2 cellular contexts compared by ENCODE assay signal in the genomic region with DNA sequence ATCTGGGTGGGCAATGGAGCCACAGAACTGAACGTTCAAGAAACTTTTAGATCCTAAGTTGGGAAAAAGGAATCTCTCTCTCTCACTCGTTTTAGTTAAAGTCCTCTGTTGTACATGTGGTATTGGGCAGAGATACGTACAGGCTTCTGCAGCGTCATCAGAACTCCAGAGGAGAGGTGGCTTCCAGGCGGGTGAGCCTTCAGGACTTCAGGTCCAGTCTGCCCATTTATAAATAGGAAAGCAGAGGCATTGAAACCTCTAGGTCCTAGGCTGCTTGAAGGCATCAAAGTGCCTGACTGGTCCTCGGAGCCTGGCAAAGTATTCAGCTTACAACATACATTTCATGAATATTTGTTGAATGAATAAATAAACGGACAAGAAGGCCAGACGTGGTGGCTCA.
TF ChIP-seq lines count a peak whose summit lies in the region.

No MANE protein-coding gene starts in this region.

TF ChIP-seq in GM12891, 5 proteins besides CTCF, POLR2A, EP300 and RAD21:
- TF ChIP-seq SPI1 (IDR thresholded peaks at IDR 0.05; ENCODE audit: low read depth, low read length), result no peak
- TF ChIP-seq POU2F2 (IDR thresholded peaks at IDR 0.05; ENCODE audit: low read depth, low read length), result no peak
- TF ChIP-seq PAX5 (IDR thresholded peaks at IDR 0.05; ENCODE audit: insufficient read depth, low read length, severe bottlenecking), result no peak
- TF ChIP-seq POLR2AphosphoS5 (IDR thresholded peaks at IDR 0.05; ENCODE audit: low read depth, low read length), result no peak
- TF ChIP-seq TAF1 (IDR thresholded peaks at IDR 0.05; ENCODE audit: low read depth, low read length), result no peak

TF ChIP-seq in HepG2, 621 proteins besides CTCF, POLR2A, EP300 and RAD21:
- TF ChIP-seq NCOR1 (IDR thresholded peaks at IDR 0.05; ENCODE audit: borderline replicate concordance, low read length), result no peak
- TF ChIP-seq PHF8 (CRISPR knock-in tag; IDR thresholded peaks at IDR 0.05), result no peak
- TF ChIP-seq ZNF180 (CRISPR knock-in tag; IDR thresholded peaks at IDR 0.05; ENCODE audit: borderline replicate concordance, low read depth), result no peak
- no peak for TF ChIP-seq DPF2 (CRISPR knock-in tag; IDR thresholded peaks at IDR 0.05; ENCODE audit: borderline replicate concordance, low read depth)
- TF ChIP-seq TGIF2 (CRISPR knock-in tag; IDR thresholded peaks at IDR 0.05), result no peak
- no peak for TF ChIP-seq ZFP36L1 (CRISPR knock-in tag; IDR thresholded peaks at IDR 0.05)
- TF ChIP-seq ZNF605 (CRISPR knock-in tag; IDR thresholded peaks at IDR 0.05), result no peak
